In genomic region chr1:224535641-224536040, GRCh38 we compare ENCODE assay signal across 21 cellular contexts.
DNase-seq lines count a peak whose midpoint lies in the region; ATAC-seq, FAIRE-seq and TF ChIP-seq lines count a peak whose summit lies in the region.
"Had no signal": no experiment of that assay in that cellular context is flagged by ENCODE, and none has a peak within 500 bp of the region (broad histone marks: within the 10 kb centered on the region; RNA-seq: fewer than 3 reads in every experiment).

No MANE protein-coding gene starts in this region.

- no peak for TF ChIP-seq CTCF in IMR-90 (conservative IDR thresholded peaks at IDR 0.05; ENCODE audit: low read depth, low read length)
- no peak for TF ChIP-seq CTCF in psoas muscle (IDR thresholded peaks at IDR 0.05)

- H4K5ac ChIP-seq in IMR-90 (ENCODE audit: low read depth, low read length), result no peak overlapping the region

- dilution Hi-C loops in IMR-90 (cut with HindIII; ENCODE audit: low sequenced_read_pairs, unreplicated experiment), result no loop called here

- no peak for ATAC-seq in IMR-90 (ENCODE audit: low read depth)
- ATAC-seq in psoas muscle, result no peak

- no peak overlapping the region for H2AK9ac ChIP-seq in IMR-90 (replicated peaks; ENCODE audit: low read depth, low read length, poor library complexity)

- H4K8ac ChIP-seq in IMR-90 (ENCODE audit: low read depth in 2 of 2, low read length in 2 of 2), result no peak overlapping the region
- H4K8ac ChIP-seq in neuronal stem cell (ENCODE audit: low read depth, low read length), result no peak overlapping the region

- H3K4me3 ChIP-seq in IMR-90 (ENCODE audit: insufficient read depth, low read depth, low read length) (no peak overlapping the region), neuronal stem cell (ENCODE audit: low read length in 2 of 2) (no peak overlapping the region), psoas muscle (no peak overlapping the region)
- H3K4me3 ChIP-seq: PC-9 had no signal

- H3K9ac ChIP-seq in IMR-90 (ENCODE audit: low read depth, low read length), result no peak overlapping the region
- H3K9ac ChIP-seq in neuronal stem cell (ENCODE audit: low read depth, low read length, poor library complexity), result peak overlapping the region; percentile 39

- no peak overlapping the region for H4K91ac ChIP-seq in IMR-90 (ENCODE audit: insufficient read depth, low read depth, low read length)
- H4K91ac ChIP-seq in neuronal stem cell (ENCODE audit: low read depth, low read length, poor library complexity), result no peak overlapping the region

- in situ Hi-C loops in IMR-90 (cut with MboI; ENCODE audit: low sequenced_read_pairs), result no loop called here

- H3K23ac ChIP-seq in IMR-90 (ENCODE audit: low read depth, low read length), result no peak overlapping the region
- H3K23ac ChIP-seq in neuronal stem cell (ENCODE audit: low read depth, low read length, poor library complexity), result no peak overlapping the region

- TF ChIP-seq POLR2A in IMR-90 (IDR thresholded peaks at IDR 0.05; ENCODE audit: low read depth, low read length), result no peak

- H3K79me1 ChIP-seq in IMR-90 (ENCODE audit: low read depth in 1 of 2, low read length in 2 of 2) (no peaks in the 10 kb centered on the region), neuronal stem cell (ENCODE audit: low read depth, low read length) (no peaks in the 10 kb centered on the region)

- FAIRE-seq in GM19239 (lab: Jason Lieb, UNC), result no peak
- FAIRE-seq: D721Med had no signal

- no peaks in the 10 kb centered on the region for H3K36me3 ChIP-seq in IMR-90 (ENCODE audit: control insufficient read depth, insufficient read depth, low read length)
- H3K36me3 ChIP-seq in neuronal stem cell (replicated peaks in 1 of 2; ENCODE audit: control insufficient read depth in 2 of 2, insufficient read depth in 2 of 2, low read length in 2 of 2), result no peaks in the 10 kb centered on the region
- H3K36me3 ChIP-seq in psoas muscle (ENCODE audit: insufficient read depth in 1 of 2, low read depth in 1 of 2), result no peaks in the 10 kb centered on the region
- H3K36me3 ChIP-seq: BE2C had no signal

- H2BK20ac ChIP-seq in IMR-90 (ENCODE audit: low read depth, low read length), result no peak overlapping the region

- 0 out of 2 replicates have a peak overlapping the region, but pooled peaks have one; percentile 6 for H2AK5ac ChIP-seq in IMR-90 (ENCODE audit: low read depth, low read length)
- H2AK5ac ChIP-seq in neuronal stem cell (ENCODE audit: low read depth, low read length), result no peak overlapping the region

- no peaks in the 10 kb centered on the region for H3K9me1 ChIP-seq in IMR-90 (ENCODE audit: insufficient read depth, low read length)

- TF ChIP-seq RAD21 in IMR-90 (IDR thresholded peaks at IDR 0.05; ENCODE audit: low read length), result no peak

- H3K27ac ChIP-seq in IMR-90 (ENCODE audit: insufficient read depth, low read length) (no peak overlapping the region), neuronal stem cell (replicated peaks; ENCODE audit: low read length) (no peak overlapping the region), psoas muscle (no peak overlapping the region)
- H3K27ac ChIP-seq: 22Rv1, PC-9, RWPE1 had no signal

- H3K27me3 ChIP-seq in IMR-90 (ENCODE audit: control insufficient read depth, insufficient read depth, low read length) (no peaks in the 10 kb centered on the region), neuronal stem cell (ENCODE audit: control insufficient read depth in 3 of 3, insufficient read depth in 3 of 3, low read depth in 1 of 3, low read length in 3 of 3) (no peaks in the 10 kb centered on the region), psoas muscle (ENCODE audit: insufficient read depth in 3 of 3, low read length in 2 of 3) (no peaks in the 10 kb centered on the region)
- H3K27me3 ChIP-seq: BE2C had no signal

- H3K18ac ChIP-seq in IMR-90 (ENCODE audit: low read depth, low read length) (no peak overlapping the region), neuronal stem cell (ENCODE audit: low read length) (no peak overlapping the region)

- H2BK120ac ChIP-seq in IMR-90 (ENCODE audit: low read depth, low read length) (no peak overlapping the region; the same call in 1 of the 2 replicates), neuronal stem cell (ENCODE audit: low read depth, low read length) (no peak overlapping the region)

- no peaks in the 10 kb centered on the region for H4K20me1 ChIP-seq in IMR-90 (ENCODE audit: insufficient read depth, low read length)

- H3K4me2 ChIP-seq in IMR-90 (ENCODE audit: low read depth, low read length) (no peak overlapping the region), neuronal stem cell (ENCODE audit: insufficient read depth, low read length, poor library complexity, severe bottlenecking) (no peak overlapping the region)
- H3K4me2 ChIP-seq: PC-9 had no signal

- POLR2A ChIA-PET in IMR-90 (lab: Charles Lee; ENCODE audit: unreplicated experiment), result no interaction called here

- BruUV-seq in IMR-90 (replicated peaks; lab: Mats Ljungman, UMichigan), result no TSS peak

- no peak overlapping the region for H3K56ac ChIP-seq in IMR-90 (ENCODE audit: extremely low read depth, insufficient read depth, low read length)

- intact Hi-C loops in IMR-90 (cut with micrococcal nuclease) (no loop called here), psoas muscle (cut with DNase I) (no loop called here)

- peak overlapping the region; percentile 14 for H2AFZ ChIP-seq in IMR-90 (replicated peaks; ENCODE audit: low read length, poor library complexity)
- no peak overlapping the region for H2AFZ ChIP-seq in neuronal stem cell (ENCODE audit: low read length)
- H2AFZ ChIP-seq: PC-9 had no signal

- 70% methylated on average over 2 of the region's 7 CpGs; no CpG with 5 or more reads in 1 of the 2 experiments for WGBS in IMR-90 (ENCODE audit: extremely low coverage in 2 of 2, insufficient read length in 1 of 2), 2 experiments
- WGBS in neuronal stem cell (ENCODE audit: extremely low coverage in 2 of 2, insufficient read length in 2 of 2, insufficient replicate concordance in 1 of 2), 2 donors, result no CpG with 5 or more reads among the region's 7 CpGs
- 88 to 91% (median 89%) methylated on average over 7 of the region's 7 CpGs for WGBS in psoas muscle, 3 donors

- CTCF ChIA-PET in IMR-90 (lab: Yijun Ruan, JAX), result no interaction called here

- H2BK5ac ChIP-seq in IMR-90 (ENCODE audit: low read depth, low read length, poor library complexity, severe bottlenecking), result no peak overlapping the region
- H2BK5ac ChIP-seq in neuronal stem cell (ENCODE audit: low read length), result no peak overlapping the region

- DNase-seq in DMS53 (lab: John Stamatoyannopoulos, UW), result peak; percentile 30
- DNase-seq in DMS53 treated with DMSO at 0.1 percent for 48 hours (lab: John Stamatoyannopoulos, UW; ENCODE audit: unreplicated experiment), result no peak
- DNase-seq in IMR-90, result no peak
- peak; percentile 32 for DNase-seq in NCI-H69 (lab: John Stamatoyannopoulos, UW)
- DNase-seq in neuronal stem cell (ENCODE audit: low spot score), result no peak
- DNase-seq in GM19239 (ENCODE audit: insufficient read length, low spot score), result no peak
- no peak for DNase-seq in psoas muscle
- DNase-seq in stimulated activated CD4-positive, alpha-beta T cell treated with anti-CD3 and anti-CD28 coated beads, Interleukin-2, amount 100 ng/mL, for 24 hours, result no peak
- DNase-seq: BE2C; CD4-positive, alpha-beta memory T cell; DMS79 treated with DMSO at 0.1 percent for 48 hours; GOT3; KBM-7; NCI-H1105; NCI-H187; NCI-H2171 treated with DMSO at 0.1 percent for 48 hours; PC-9; T-helper 1 cell had no signal

- H3K14ac ChIP-seq in IMR-90 (replicated peaks; ENCODE audit: low read depth, low read length), result no peak overlapping the region
- H3K14ac ChIP-seq in neuronal stem cell (ENCODE audit: low read length), result no peak overlapping the region

- no peaks in the 10 kb centered on the region for H3K4me1 ChIP-seq in IMR-90 (ENCODE audit: control insufficient read depth, insufficient read depth, low read length)
- H3K4me1 ChIP-seq in neuronal stem cell (ENCODE audit: control insufficient read depth in 2 of 2, insufficient read depth in 1 of 2, low read depth in 1 of 2, low read length in 2 of 2), result no peaks in the 10 kb centered on the region
- no peaks in the 10 kb centered on the region for H3K4me1 ChIP-seq in psoas muscle

- H2BK12ac ChIP-seq in neuronal stem cell (ENCODE audit: low read length), result no peak overlapping the region

- H3K9me3 ChIP-seq in IMR-90 (ENCODE audit: control insufficient read depth, insufficient read depth, low read length) (no peaks in the 10 kb centered on the region), neuronal stem cell (replicated peaks in 1 of 2; ENCODE audit: control insufficient read depth in 2 of 2, insufficient read depth in 1 of 2, low read depth in 1 of 2, low read length in 2 of 2) (no peaks in the 10 kb centered on the region), psoas muscle (no peaks in the 10 kb centered on the region)
- H3K9me3 ChIP-seq: BE2C had no signal

- peak overlapping the region; percentile 17; the same call in 1 of the 3 replicates for H2BK15ac ChIP-seq in IMR-90 (ENCODE audit: low read depth, low read length)
- no peak overlapping the region for H2BK15ac ChIP-seq in neuronal stem cell (ENCODE audit: low read length)

- H3K4ac ChIP-seq in IMR-90 (ENCODE audit: low read depth, low read length) (no peak overlapping the region), neuronal stem cell (ENCODE audit: low read length) (no peak overlapping the region)

TF ChIP-seq in IMR-90, 13 proteins besides CTCF, POLR2A, EP300 and RAD21:
- no peak for TF ChIP-seq MXI1 (IDR thresholded peaks at IDR 0.05; ENCODE audit: borderline replicate concordance, low read depth, low read length)
- TF ChIP-seq CHD1 (IDR thresholded peaks at IDR 0.05; ENCODE audit: low read depth, low read length), result no peak
- TF ChIP-seq SMC3 (IDR thresholded peaks at IDR 0.05; ENCODE audit: low read depth, low read length), result no peak
- no peak for TF ChIP-seq RCOR1 (IDR thresholded peaks at IDR 0.05; ENCODE audit: insufficient replicate concordance, low read length)
- no peak for TF ChIP-seq NFE2L2 (IDR thresholded peaks at IDR 0.05; ENCODE audit: low read depth, low read length)
- TF ChIP-seq FOS (IDR thresholded peaks at IDR 0.05; ENCODE audit: low read depth, low read length), result no peak
- no peak for TF ChIP-seq RFX5 (IDR thresholded peaks at IDR 0.05; ENCODE audit: low read depth, low read length)
- no peak for TF ChIP-seq MAFK (IDR thresholded peaks at IDR 0.05; ENCODE audit: low read depth, low read length)
- TF ChIP-seq CEBPB (IDR thresholded peaks at IDR 0.05; ENCODE audit: low read depth, low read length), result no peak

Comparison
In these comparisons a context has a peak if more than half of its experiments do, and no peak if none do; other contexts are left out.
1. DNase-seq: peak in DMS53 (single experiment) and NCI-H69 (single experiment); none in DMS53 treated with DMSO at 0.1 percent for 48 hours (single experiment), IMR-90 (single experiment), neuronal stem cell (single experiment), GM19239 (single experiment), psoas muscle (0 of 2) and stimulated activated CD4-positive, alpha-beta T cell treated with anti-CD3 and anti-CD28 coated beads, Interleukin-2, amount 100 ng/mL, for 24 hours (0 of 2).